ENCODE assay signal across 32 cellular contexts in the genomic region with DNA sequence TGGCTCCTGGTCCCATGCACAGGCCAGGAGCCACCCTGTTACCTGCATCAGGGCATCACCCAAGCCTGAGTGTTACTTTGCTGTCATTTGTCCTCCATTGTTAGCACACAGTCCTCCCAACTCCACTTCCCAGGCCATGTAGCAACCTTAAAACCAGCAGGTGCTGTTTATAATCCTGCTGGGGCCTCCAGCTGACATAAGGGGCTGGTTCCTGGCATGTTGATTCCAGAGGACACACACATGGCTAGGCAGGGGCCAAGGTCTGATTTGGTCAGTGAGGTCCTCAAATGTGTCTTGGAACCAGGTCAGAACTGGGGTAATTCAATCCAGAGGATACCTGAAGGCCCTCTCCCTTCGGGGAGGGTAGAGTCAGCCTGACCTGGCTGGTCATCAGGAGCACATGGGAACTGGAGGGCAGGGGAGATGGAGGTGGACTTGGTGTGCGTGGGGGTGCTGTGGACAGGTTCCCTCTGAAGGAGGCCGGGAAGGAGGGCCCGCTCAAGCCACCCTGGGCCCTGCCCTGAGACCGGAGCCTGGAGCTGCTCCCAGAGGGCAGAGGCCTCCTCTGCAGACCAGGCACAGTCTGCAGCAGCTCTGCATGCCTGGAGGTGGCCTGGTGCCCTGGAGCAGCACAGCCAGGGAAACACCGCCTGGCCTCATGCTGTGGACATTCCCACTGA. TPM values are rescaled to one million over a fixed set of nuclear protein-coding genes. Genes with fewer than 3 reads are reported as not detected.
A peak's percentile ranks its signal among the peaks of the same experiment; 100 is the strongest.
DNase-seq lines count a peak whose midpoint lies in the region; ATAC-seq, FAIRE-seq and TF ChIP-seq lines count a peak whose summit lies in the region.
"Had no signal": no experiment of that assay in that cellular context is flagged by ENCODE, and none has a peak within 500 bp of the region (broad histone marks: within the 10 kb centered on the region; RNA-seq: fewer than 3 reads in every experiment).

No MANE protein-coding gene starts in this region.

- no peak overlapping the region for H3K27ac Mint-ChIP-seq in stimulated activated memory B cell treated with anti-CD40 and anti-IgM and Interleukin-4, amounts not matched to agents 10 μg/mL and 1 μg/mL and 100 μg/mL, for 72 hours
- H3K27ac Mint-ChIP-seq: activated CD4-positive, alpha-beta memory T cell treated with anti-CD3 and anti-CD28 coated beads, Interleukin-2, amount 10 ng/mL, durations not matched to agents 7 days and 5 days; activated T-helper 2 cell treated with anti-CD3 and anti-CD28 coated beads, Interferon-gamma antibody, Interleukin-2, Interleukin-4, amounts not matched to agents 10 μg/mL and 5 μg/mL and 100 μg/mL, durations not matched to agents 14 hours and 24 hours and 36 hours; HFFc6; immature natural killer cell; memory B cell; type B pancreatic cell had no signal

- POLR2A ChIA-PET in Panc1 (lab: Charles Lee): interaction anchor here (0.6 kb wide), 1 partner anchor 21 kb away, joined by 18 read pairs; no protein-coding TSS in a partner anchor
- POLR2A ChIA-PET in HepG2 (lab: Yijun Ruan, JAX): interaction anchor here (1.4 kb wide), 1 partner anchor 48 kb away, joined by 3 read pairs; a partner anchor contains a TSS

- no peak for TF ChIP-seq POLR2A in HepG2 (IDR thresholded peaks at IDR 0.05; ENCODE audit: insufficient read depth in 1 of 2, low read depth in 2 of 2, low read length in 2 of 2)

- H3K27me3 Mint-ChIP-seq in stimulated activated memory B cell treated with anti-CD40 and anti-IgM and Interleukin-4, amounts not matched to agents 10 μg/mL and 1 μg/mL and 100 μg/mL, for 72 hours: peaks cover 9% of the 10 kb centered on the region

- H4K20me1 ChIP-seq in HepG2 (ENCODE audit: insufficient read depth, low read length): no peaks in the 10 kb centered on the region

- no peak for TF ChIP-seq RAD21 in HepG2 (CRISPR knock-in tag; IDR thresholded peaks at IDR 0.05)

- H3K9ac ChIP-seq in HepG2 (ENCODE audit: insufficient read depth, low read depth, low read length): no peak overlapping the region

- H3K4me3 ChIP-seq in H7 (ENCODE audit: insufficient read depth, low read depth, low read length) (no peak overlapping the region), Panc1 (ENCODE audit: low read depth in 2 of 2, low read length in 2 of 2) (no peak overlapping the region), HepG2 (replicated peaks in 1 of 3; ENCODE audit: insufficient read depth in 1 of 3, low read depth in 2 of 3, low read length in 3 of 3) (no peak overlapping the region)
- H3K4me3 ChIP-seq: coronary artery, left lung, psoas muscle had no signal

- no peak overlapping the region for H3K4me3 Mint-ChIP-seq in stimulated activated memory B cell treated with anti-CD40 and anti-IgM and Interleukin-4, amounts not matched to agents 10 μg/mL and 1 μg/mL and 100 μg/mL, for 72 hours
- H3K4me3 Mint-ChIP-seq: activated CD4-positive, alpha-beta memory T cell treated with anti-CD3 and anti-CD28 coated beads, Interleukin-2, amount 10 ng/mL, durations not matched to agents 7 days and 5 days; HFFc6; immature natural killer cell; memory B cell; type B pancreatic cell had no signal

- H3K27ac ChIP-seq in Panc1 (ENCODE audit: low read length): peak overlapping the region; percentile 90
- H3K27ac ChIP-seq in HepG2 (ENCODE audit: extremely low read length, insufficient read depth, low read length): no peak overlapping the region
- H3K27ac ChIP-seq: coronary artery, epithelial cell of prostate, left lung, psoas muscle had no signal

- H3K4me2 ChIP-seq in HepG2 (ENCODE audit: low read depth, low read length): no peak overlapping the region

- no peak for FAIRE-seq in HepG2 (lab: Jason Lieb, UNC)
- FAIRE-seq: bronchial epithelial cell had no signal

- intact Hi-C loops in Panc1 (cut with micrococcal nuclease; ENCODE audit: unreplicated experiment): no loop called here
- intact Hi-C loops in HepG2 (cut with micrococcal nuclease; ENCODE audit: unreplicated experiment): no loop called here

- DNase-seq in H7 (peak; percentile 52), Panc1 (ENCODE audit: low read depth, low spot score) (no peak), HepG2 (ENCODE audit: low spot score) (no peak), NCI-H1092 (lab: John Stamatoyannopoulos, UW) (no peak), NCI-H2196 (lab: John Stamatoyannopoulos, UW; ENCODE audit: unreplicated experiment) (no peak)
- DNase-seq: activated CD4-positive, alpha-beta memory T cell treated with anti-CD3 and anti-CD28 coated beads, Interleukin-2, amount 10 ng/mL, durations not matched to agents 7 days and 5 days; activated CD8-positive, alpha-beta memory T cell treated with anti-CD3 and anti-CD28 coated beads, Interleukin-2, amount 50 U/mL, for 4 hours; activated naive CD4-positive, alpha-beta T cell treated with anti-CD3 and anti-CD28 coated beads, Interleukin-2, amount 50 U/mL, for 16 hours; amygdala; C1 segment of cervical spinal cord; COR-L47; DMS53; effector CD8-positive, alpha-beta T cell; HFFc6; immature natural killer cell; left lung; NCI-H1417 treated with DMSO at 0.1 percent for 48 hours; NCI-H2029 treated with DMSO at 0.1 percent for 48 hours; NCI-H526; nucleus accumbens; psoas muscle; stimulated activated CD4-positive, alpha-beta T cell treated with anti-CD3 and anti-CD28 coated beads, Interleukin-15, amount 100 ng/mL, for 24 hours; stimulated activated CD4-positive, alpha-beta T cell treated with anti-CD3 and anti-CD28 coated beads, Interleukin-4, amount 100 ng/mL, for 4 hours; T-helper 2 cell had no signal

- no TSS peak for BruUV-seq in Panc1 (replicated peaks; lab: Mats Ljungman, UMichigan)
- no TSS peak for BruUV-seq in HepG2 (replicated peaks; lab: Mats Ljungman, UMichigan)

- H3K36me3 ChIP-seq in H7 (replicated peaks; ENCODE audit: control insufficient read depth, insufficient read depth, low read length) (no peaks in the 10 kb centered on the region), Panc1 (ENCODE audit: control insufficient read depth, insufficient read depth, low read length) (no peaks in the 10 kb centered on the region), HepG2 (replicated peaks in 1 of 2; ENCODE audit: control insufficient read depth in 1 of 2, insufficient read depth in 2 of 2, low read length in 2 of 2) (peaks cover 7 to 10% of the 10 kb centered on the region in 2 experiments; a peak in 4 of 5 replicates)

- H3K9me3 Mint-ChIP-seq in stimulated activated memory B cell treated with anti-CD40 and anti-IgM and Interleukin-4, amounts not matched to agents 10 μg/mL and 1 μg/mL and 100 μg/mL, for 72 hours: no peaks in the 10 kb centered on the region
- H3K9me3 Mint-ChIP-seq: activated CD4-positive, alpha-beta memory T cell treated with anti-CD3 and anti-CD28 coated beads, Interleukin-2, amount 10 ng/mL, durations not matched to agents 7 days and 5 days; activated T-helper 2 cell treated with anti-CD3 and anti-CD28 coated beads, Interferon-gamma antibody, Interleukin-2, Interleukin-4, amounts not matched to agents 10 μg/mL and 5 μg/mL and 100 μg/mL, durations not matched to agents 14 hours and 24 hours and 36 hours; HFFc6; immature natural killer cell; memory B cell; type B pancreatic cell had no signal

- TF ChIP-seq CTCF in Panc1 (IDR thresholded peaks at IDR 0.05) (no peak), HepG2 (CRISPR knock-in tag; IDR thresholded peaks at IDR 0.05) (no peak)

- TF ChIP-seq EP300 in HepG2 (IDR thresholded peaks at IDR 0.05; ENCODE audit: low read depth in 2 of 2, low read length in 2 of 2): no peak
- TF ChIP-seq EP300 in HepG2 (CRISPR knock-in tag; IDR thresholded peaks at IDR 0.05; ENCODE audit: borderline replicate concordance): no peak

- H3K9me3 ChIP-seq in Panc1 (ENCODE audit: control insufficient read depth, insufficient read depth, low read depth, low read length): no peaks in the 10 kb centered on the region
- H3K9me3 ChIP-seq in HepG2 (ENCODE audit: low read length): no peaks in the 10 kb centered on the region
- H3K9me3 ChIP-seq: left lung, psoas muscle had no signal

- peaks cover 74% of the 10 kb centered on the region for H3K4me1 ChIP-seq in Panc1 (ENCODE audit: control insufficient read depth, insufficient read depth, low read length)
- peaks cover 36% of the 10 kb centered on the region for H3K4me1 ChIP-seq in HepG2 (ENCODE audit: insufficient read depth, low read length)
- H3K4me1 ChIP-seq: psoas muscle had no signal

- in situ Hi-C loops in Panc1 (cut with HindIII; ENCODE audit: low pct_unique_long_range_greater_than_20kb, low sequenced_read_pairs) (no loop called here), HepG2 (cut with HindIII; ENCODE audit: extremely low pct_ligation_motif_present, low pct_unique_long_range_greater_than_20kb) (no loop called here)

- no peaks in the 10 kb centered on the region for H3K36me3 Mint-ChIP-seq in stimulated activated memory B cell treated with anti-CD40 and anti-IgM and Interleukin-4, amounts not matched to agents 10 μg/mL and 1 μg/mL and 100 μg/mL, for 72 hours
- H3K36me3 Mint-ChIP-seq: immature natural killer cell, memory B cell, type B pancreatic cell had no signal

- H2AFZ ChIP-seq in HepG2 (ENCODE audit: low read length): no peak overlapping the region

- peaks cover 3% of the 10 kb centered on the region for H3K27me3 ChIP-seq in H7 (ENCODE audit: control insufficient read depth, insufficient read depth, low read length)
- no peaks in the 10 kb centered on the region for H3K27me3 ChIP-seq in Panc1 (ENCODE audit: control insufficient read depth, insufficient read depth, low read length)
- H3K27me3 ChIP-seq in HepG2 (ENCODE audit: control insufficient read depth in 1 of 2, insufficient read depth in 2 of 2, low read length in 2 of 2): no peaks in the 10 kb centered on the region; a peak in 1 of 5 replicates
- H3K27me3 ChIP-seq: left lung had no signal

- WGBS in HepG2 (ENCODE audit: low lambda C conversion rate): 100% methylated on average over 2 of the region's 6 CpGs

- ATAC-seq in Panc1 (peak; percentile 39; the same call in 1 of the 2 replicates), HepG2 (peak; percentile 39; the same call in 1 of the 3 replicates), GM18867 (IDR thresholded peaks at IDR 0.05; ENCODE audit: unreplicated experiment) (no peak)
- ATAC-seq in stimulated activated memory B cell treated with anti-CD40 and anti-IgM and Interleukin-4, amounts not matched to agents 10 μg/mL and 1 μg/mL and 100 μg/mL, for 72 hours: peak; percentile 21
- ATAC-seq: left lung, psoas muscle had no signal

- H3K79me2 ChIP-seq in HepG2 (ENCODE audit: insufficient read depth, low read length): peaks cover 27% of the 10 kb centered on the region

- CTCF ChIA-PET in Panc1 (lab: Charles Lee) (no interaction called here), HepG2 (lab: Yijun Ruan, JAX; ENCODE audit: low intra/inter-chr PET ratio, low total read pairs) (no interaction called here)

- peaks cover 4% of the 10 kb centered on the region for H3K4me1 Mint-ChIP-seq in stimulated activated memory B cell treated with anti-CD40 and anti-IgM and Interleukin-4, amounts not matched to agents 10 μg/mL and 1 μg/mL and 100 μg/mL, for 72 hours
- H3K4me1 Mint-ChIP-seq: activated CD4-positive, alpha-beta memory T cell treated with anti-CD3 and anti-CD28 coated beads, Interleukin-2, amount 10 ng/mL, durations not matched to agents 7 days and 5 days; memory B cell had no signal

RNA-seq across cellular contexts. Expression of a gene that starts 6.6 kb away (rescaled TPM):
- total RNA-seq in H7 (2014; rRNA removed; shearing (Covaris generic)): 3.9 and 4.6 TPM in 2 replicates
- total RNA-seq in Panc1 (2021; ENCODE audit: unreplicated experiment) (42.7 TPM), HepG2 (2016; rRNA removed; fragmentation: Illumina TruSeq; extraction: Trizol) (6.7 and 10.4 TPM in 2 replicates)
- 35.5 TPM for polyA plus RNA-seq in Panc1 (2012; ENCODE audit: insufficient read length)
- total RNA-seq in HepG2 (2016; cell fraction: cytosol; rRNA removed; fragmentation: Illumina TruSeq; extraction: Trizol; ENCODE audit: low read depth): 3.7 and 4.9 TPM in 2 replicates
- 6.5 and 10.3 TPM in 2 replicates for total RNA-seq in HepG2 (2016; cell fraction: insoluble cytoplasmic fraction; rRNA removed; fragmentation: Illumina TruSeq; extraction: Trizol)
- total RNA-seq in HepG2 (2016; cell fraction: membrane; rRNA removed; fragmentation: Illumina TruSeq; extraction: Trizol): 7.8 and 9.3 TPM in 2 replicates
- total RNA-seq in HepG2 (2016; cell fraction: nucleus; rRNA removed; fragmentation: Illumina TruSeq; extraction: Trizol): 9.1 and 10.0 TPM in 2 replicates
- polyA plus RNA-seq in HepG2 (2011; rRNA removed): 18.2 and 20.0 TPM in 2 replicates
- 21.0 and 26.4 TPM in 2 replicates for polyA plus RNA-seq in HepG2 (2011; cell fraction: cytosol; rRNA removed)
- 10.1 and 12.1 TPM in 2 replicates for polyA plus RNA-seq in HepG2 (2011; cell fraction: nucleus; rRNA removed)
- 7.3 and 7.9 TPM in 2 replicates for polyA plus RNA-seq in HepG2 (2012)
- 3.6 and 4.7 TPM in 2 replicates for polyA plus RNA-seq in HepG2 (2016; cell fraction: cytosol; fragmentation: Illumina TruSeq; extraction: Trizol; ENCODE audit: low read depth)
- polyA plus RNA-seq in HepG2 (2016; cell fraction: insoluble cytoplasmic fraction; fragmentation: Illumina TruSeq; extraction: Trizol; ENCODE audit: low read depth): 5.4 and 6.4 TPM in 2 replicates
- 6.3 and 6.8 TPM in 2 replicates for polyA plus RNA-seq in HepG2 (2016; cell fraction: membrane; fragmentation: Illumina TruSeq; extraction: Trizol; ENCODE audit: low read depth)
- 9.2 and 11.4 TPM in 2 replicates for polyA plus RNA-seq in HepG2 (2016; cell fraction: nucleus; fragmentation: Illumina TruSeq; extraction: Trizol; ENCODE audit: insufficient read depth, low read depth)
- 0.63 and 43.6 TPM in 2 replicates for polyA minus RNA-seq in HepG2 (2011; rRNA and poly(A)+ RNA removed; ENCODE audit: low replicate concordance)
- polyA minus RNA-seq in HepG2 (2011; cell fraction: cytosol; rRNA and poly(A)+ RNA removed): 9.7 and 15.7 TPM in 2 replicates
- 9.3 and 10.4 TPM in 2 replicates for polyA minus RNA-seq in HepG2 (2011; cell fraction: nucleus; rRNA and poly(A)+ RNA removed)

RNA-seq across cellular contexts. Expression of a gene that starts 48.0 kb away (rescaled TPM):
- 17.3 and 22.0 TPM in 2 replicates for total RNA-seq in H7 (2014; rRNA removed; shearing (Covaris generic))
- total RNA-seq in Panc1 (2021; ENCODE audit: unreplicated experiment): 17.5 TPM
- polyA plus RNA-seq in Panc1 (2012; ENCODE audit: insufficient read length): 21.6 TPM
- 13.1 and 16.8 TPM in 2 replicates for total RNA-seq in HepG2 (2016; rRNA removed; fragmentation: Illumina TruSeq; extraction: Trizol)
- total RNA-seq in HepG2 (2016; cell fraction: cytosol; rRNA removed; fragmentation: Illumina TruSeq; extraction: Trizol; ENCODE audit: low read depth): 23.8 and 31.5 TPM in 2 replicates
- 13.4 and 19.7 TPM in 2 replicates for total RNA-seq in HepG2 (2016; cell fraction: insoluble cytoplasmic fraction; rRNA removed; fragmentation: Illumina TruSeq; extraction: Trizol)
- total RNA-seq in HepG2 (2016; cell fraction: membrane; rRNA removed; fragmentation: Illumina TruSeq; extraction: Trizol): 25.2 and 28.6 TPM in 2 replicates
- total RNA-seq in HepG2 (2016; cell fraction: nucleus; rRNA removed; fragmentation: Illumina TruSeq; extraction: Trizol): 6.6 and 8.5 TPM in 2 replicates
- 24.9 and 28.1 TPM in 2 replicates for polyA plus RNA-seq in HepG2 (2011; rRNA removed)
- polyA plus RNA-seq in HepG2 (2011; cell fraction: cytosol; rRNA removed): 24.5 and 25.8 TPM in 2 replicates
- polyA plus RNA-seq in HepG2 (2011; cell fraction: nucleus; rRNA removed): 31.1 and 36.4 TPM in 2 replicates
- 13.5 and 13.6 TPM in 2 replicates for polyA plus RNA-seq in HepG2 (2012)
- 30.8 and 45.7 TPM in 2 replicates for polyA plus RNA-seq in HepG2 (2016; cell fraction: cytosol; fragmentation: Illumina TruSeq; extraction: Trizol; ENCODE audit: low read depth)
- polyA plus RNA-seq in HepG2 (2016; cell fraction: insoluble cytoplasmic fraction; fragmentation: Illumina TruSeq; extraction: Trizol; ENCODE audit: low read depth): 19.6 and 19.9 TPM in 2 replicates
- polyA plus RNA-seq in HepG2 (2016; cell fraction: membrane; fragmentation: Illumina TruSeq; extraction: Trizol; ENCODE audit: low read depth): 26.5 and 30.0 TPM in 2 replicates
- 14.0 and 21.1 TPM in 2 replicates for polyA plus RNA-seq in HepG2 (2016; cell fraction: nucleus; fragmentation: Illumina TruSeq; extraction: Trizol; ENCODE audit: insufficient read depth, low read depth)
- 5.8 and 11.0 TPM in 2 replicates for polyA minus RNA-seq in HepG2 (2011; rRNA and poly(A)+ RNA removed; ENCODE audit: low replicate concordance)
- polyA minus RNA-seq in HepG2 (2011; cell fraction: cytosol; rRNA and poly(A)+ RNA removed): 4.9 and 8.5 TPM in 2 replicates
- polyA minus RNA-seq in HepG2 (2011; cell fraction: nucleus; rRNA and poly(A)+ RNA removed): 7.0 and 9.7 TPM in 2 replicates

RNA-seq across cellular contexts. Expression of a gene that starts 48.1 kb away (rescaled TPM):
- 43.1 and 56.9 TPM in 2 replicates for total RNA-seq in H7 (2014; rRNA removed; shearing (Covaris generic))
- total RNA-seq in Panc1 (2021; ENCODE audit: unreplicated experiment): 28.4 TPM
- 28.1 TPM for polyA plus RNA-seq in Panc1 (2012; ENCODE audit: insufficient read length)
- 22.7 and 24.3 TPM in 2 replicates for total RNA-seq in HepG2 (2016; rRNA removed; fragmentation: Illumina TruSeq; extraction: Trizol)
- 6.4 and 7.6 TPM in 2 replicates for total RNA-seq in HepG2 (2016; cell fraction: cytosol; rRNA removed; fragmentation: Illumina TruSeq; extraction: Trizol; ENCODE audit: low read depth)
- 23.3 and 24.1 TPM in 2 replicates for total RNA-seq in HepG2 (2016; cell fraction: insoluble cytoplasmic fraction; rRNA removed; fragmentation: Illumina TruSeq; extraction: Trizol)
- 15.5 and 16.3 TPM in 2 replicates for total RNA-seq in HepG2 (2016; cell fraction: membrane; rRNA removed; fragmentation: Illumina TruSeq; extraction: Trizol)
- 25.1 and 28.9 TPM in 2 replicates for total RNA-seq in HepG2 (2016; cell fraction: nucleus; rRNA removed; fragmentation: Illumina TruSeq; extraction: Trizol)
- polyA plus RNA-seq in HepG2 (2011; rRNA removed): 4.4 and 5.6 TPM in 2 replicates
- polyA plus RNA-seq in HepG2 (2011; cell fraction: cytosol; rRNA removed): 3.0 and 3.8 TPM in 2 replicates
- 17.4 and 20.7 TPM in 2 replicates for polyA plus RNA-seq in HepG2 (2011; cell fraction: nucleus; rRNA removed)
- polyA plus RNA-seq in HepG2 (2012): 16.8 and 19.3 TPM in 2 replicates
- 4.3 and 4.6 TPM in 2 replicates for polyA plus RNA-seq in HepG2 (2016; cell fraction: cytosol; fragmentation: Illumina TruSeq; extraction: Trizol; ENCODE audit: low read depth)
- polyA plus RNA-seq in HepG2 (2016; cell fraction: insoluble cytoplasmic fraction; fragmentation: Illumina TruSeq; extraction: Trizol; ENCODE audit: low read depth): 21.2 and 21.3 TPM in 2 replicates
- 9.1 and 9.6 TPM in 2 replicates for polyA plus RNA-seq in HepG2 (2016; cell fraction: membrane; fragmentation: Illumina TruSeq; extraction: Trizol; ENCODE audit: low read depth)
- 33.3 and 33.4 TPM in 2 replicates for polyA plus RNA-seq in HepG2 (2016; cell fraction: nucleus; fragmentation: Illumina TruSeq; extraction: Trizol; ENCODE audit: insufficient read depth, low read depth)
- polyA minus RNA-seq in HepG2 (2011; rRNA and poly(A)+ RNA removed; ENCODE audit: low replicate concordance): 5.8 and 10.9 TPM in 2 replicates
- 5.0 and 7.2 TPM in 2 replicates for polyA minus RNA-seq in HepG2 (2011; cell fraction: cytosol; rRNA and poly(A)+ RNA removed)
- polyA minus RNA-seq in HepG2 (2011; cell fraction: nucleus; rRNA and poly(A)+ RNA removed): 33.9 and 38.8 TPM in 2 replicates
